ENCODE assay signal across 8 cellular contexts in the genomic region with DNA sequence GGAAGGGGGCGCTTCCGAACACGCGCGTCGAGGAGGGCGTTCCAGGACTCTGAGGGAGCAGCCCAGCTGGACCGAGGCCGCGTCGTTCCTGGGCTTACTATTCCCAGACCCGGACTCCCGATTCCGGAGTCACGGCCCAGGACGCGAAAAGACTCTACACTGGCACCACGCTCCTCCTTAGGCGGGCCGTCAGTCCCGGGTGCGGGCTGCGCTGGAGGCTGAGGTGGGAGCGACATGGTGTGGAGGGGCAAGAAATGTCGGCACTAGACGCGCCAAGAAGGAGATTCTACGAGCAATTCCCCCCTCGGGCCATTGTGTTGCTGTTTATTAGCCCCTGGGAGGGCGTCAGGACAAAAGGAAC. TPM values are rescaled to one million over a fixed set of nuclear protein-coding genes. Genes with fewer than 3 reads are reported as not detected.
DNase-seq lines count a peak whose midpoint lies in the region; ATAC-seq, FAIRE-seq and TF ChIP-seq lines count a peak whose summit lies in the region.

No MANE protein-coding gene starts in this region.

- peak overlapping the region; percentile 88 for H3K4me3 Mint-ChIP-seq in activated naive CD8-positive, alpha-beta T cell treated with anti-CD3 and anti-CD28 coated beads, Interleukin-2, amount 10 ng/mL, durations not matched to agents 7 days and 5 days

- H3K27me3 Mint-ChIP-seq in activated naive CD8-positive, alpha-beta T cell treated with anti-CD3 and anti-CD28 coated beads, Interleukin-2, amount 10 ng/mL, durations not matched to agents 7 days and 5 days, result peaks cover 27% of the 10 kb centered on the region

- peak; percentile 57 to 74 for ATAC-seq in A549
- ATAC-seq in GM19023 (IDR thresholded peaks at IDR 0.05; ENCODE audit: unreplicated experiment), result peak; percentile 26
- ATAC-seq in HG03159 (IDR thresholded peaks at IDR 0.05; ENCODE audit: unreplicated experiment), result peak; percentile 36
- peak; percentile 32 for ATAC-seq in activated naive CD8-positive, alpha-beta T cell treated with anti-CD3 and anti-CD28 coated beads, Interleukin-2, amount 10 ng/mL, durations not matched to agents 7 days and 5 days (ENCODE audit: low read depth)

- peak in 1 of 2 experiments; percentile 7 for DNase-seq in A549 (ENCODE audit: low read depth in 1 of 2, low spot score in 1 of 2)
- DNase-seq in activated naive CD8-positive, alpha-beta T cell treated with anti-CD3 and anti-CD28 coated beads, Interleukin-2, amount 10 ng/mL, durations not matched to agents 7 days and 5 days, result no peak
- DNase-seq in stimulated activated CD8-positive, alpha-beta memory T cell treated with anti-CD3 and anti-CD28 coated beads, Interleukin-7, amount 100 ng/mL, for 24 hours (ENCODE audit: low read depth), result peak; percentile 3
- DNase-seq in GOT3 (lab: John Stamatoyannopoulos, UW), result no peak
- no peak for DNase-seq in stimulated activated CD4-positive, alpha-beta T cell treated with anti-CD3 and anti-CD28 coated beads, Interleukin-4, amount 100 ng/mL, for 1 hour

- CTCF ChIA-PET in A549 (lab: Yijun Ruan, JAX), result no interaction called here

- peaks cover 11% of the 10 kb centered on the region for H3K4me1 Mint-ChIP-seq in activated naive CD8-positive, alpha-beta T cell treated with anti-CD3 and anti-CD28 coated beads, Interleukin-2, amount 10 ng/mL, durations not matched to agents 7 days and 5 days

- no peaks in the 10 kb centered on the region for H3K9me3 Mint-ChIP-seq in activated naive CD8-positive, alpha-beta T cell treated with anti-CD3 and anti-CD28 coated beads, Interleukin-2, amount 10 ng/mL, durations not matched to agents 7 days and 5 days

- FAIRE-seq in A549 (lab: Jason Lieb, UNC), result no peak

- H3K27ac ChIP-seq in A549, result no peak overlapping the region

- TF ChIP-seq RAD21 in A549 (conservative IDR thresholded peaks at IDR 0.05 in 1 of 2, IDR thresholded peaks at IDR 0.05 in 1 of 2), result no peak

- TF ChIP-seq EP300 in A549 (IDR thresholded peaks at IDR 0.05), result no peak

- POLR2A ChIA-PET in A549 (lab: Yijun Ruan, JAX), result interaction anchor here (1.1 kb wide), 1 partner anchor 308 kb away, joined by 5 read pairs; no protein-coding TSS in a partner anchor
- POLR2A ChIA-PET in activated naive CD8-positive, alpha-beta T cell treated with anti-CD3 and anti-CD28 coated beads, Interleukin-2, amount 10 ng/mL, durations not matched to agents 7 days and 5 days (lab: Charles Lee), result interaction anchor here (0.6 to 2.2 kb wide), 2 partner anchors 27 to 35 kb away, joined by 3 to 13 read pairs; a partner anchor contains a TSS

- TF ChIP-seq POLR2A in A549 (IDR thresholded peaks at IDR 0.05; ENCODE audit: low read length), result no peak

- H3K27ac Mint-ChIP-seq in activated naive CD8-positive, alpha-beta T cell treated with anti-CD3 and anti-CD28 coated beads, Interleukin-2, amount 10 ng/mL, durations not matched to agents 7 days and 5 days, result no peak overlapping the region

- H3K36me3 Mint-ChIP-seq in activated naive CD8-positive, alpha-beta T cell treated with anti-CD3 and anti-CD28 coated beads, Interleukin-2, amount 10 ng/mL, durations not matched to agents 7 days and 5 days, result no peaks in the 10 kb centered on the region

- no peak for TF ChIP-seq CTCF in A549 (IDR thresholded peaks at IDR 0.05)

- 17% methylated on average over 26 of the region's 30 CpGs for WGBS in A549 (ENCODE audit: missing lambda C conversion rate)

- 0 out of 3 replicates have a peak, but pooled peaks cover 5% of the 10 kb centered on the region for H3K4me1 ChIP-seq in A549

- H3K9me3 ChIP-seq in A549, result no peaks in the 10 kb centered on the region

- peak overlapping the region; percentile 97 for H3K4me2 ChIP-seq in A549

- peak overlapping the region; percentile 77 for H3K4me3 ChIP-seq in A549
- H3K4me3 ChIP-seq in iPS-11a (ENCODE audit: low read depth, low read length), result peak overlapping the region; percentile 69

TF ChIP-seq in A549, 52 proteins besides CTCF, POLR2A, EP300 and RAD21:
- TF ChIP-seq HEYL (CRISPR knock-in tag; IDR thresholded peaks at IDR 0.05) (no peak), CBX8 (IDR thresholded peaks at IDR 0.05) (0 out of 2 replicates have a peak, but pooled peaks have one; percentile 29), MYC (IDR thresholded peaks at IDR 0.05; ENCODE audit: borderline replicate concordance, low read length) (no peak)

RNA-seq across cellular contexts. Expression of a gene that starts 0.6 kb away (rescaled TPM):
- not detected in 2 replicates for polyA plus RNA-seq in A549 (2011; rRNA removed)
- polyA plus RNA-seq in A549 (2012; cell fraction: cytosol; rRNA removed), result not detected in 2 replicates
- 0.07 TPM in 1 of 2 replicates, not detected in the other for polyA plus RNA-seq in A549 (2012; cell fraction: nucleus; rRNA removed)
- not detected in 3 replicates for polyA plus RNA-seq in A549 (2017; fragmentation: RNase III; extraction: RNeasy Plus Mini Kit Qiagen cat#74134 plus additional on column Dnase treatment)
- polyA minus RNA-seq in A549 (2011; rRNA and poly(A)+ RNA removed), result not detected in 2 replicates
- total RNA-seq in activated naive CD8-positive, alpha-beta T cell treated with anti-CD3 and anti-CD28 coated beads, Interleukin-2, amount 10 ng/mL, durations not matched to agents 7 days and 5 days, result under 1 TPM; 0.08 to 0.43 TPM

RNA-seq across cellular contexts. Expression of a gene that starts 26.9 kb away (rescaled TPM):
- polyA plus RNA-seq in A549 (2011; rRNA removed) (0.05 and 0.13 TPM in 2 replicates), A549 (2017; fragmentation: RNase III; extraction: RNeasy Plus Mini Kit Qiagen cat#74134 plus additional on column Dnase treatment) (0.07 to 0.09 TPM in 2 of 3 replicates, not detected in the other)
- polyA plus RNA-seq in A549 (2012; cell fraction: cytosol; rRNA removed), result not detected in 2 replicates
- not detected in 2 replicates for polyA plus RNA-seq in A549 (2012; cell fraction: nucleus; rRNA removed)
- not detected in 2 replicates for polyA minus RNA-seq in A549 (2011; rRNA and poly(A)+ RNA removed)
- total RNA-seq in activated naive CD8-positive, alpha-beta T cell treated with anti-CD3 and anti-CD28 coated beads, Interleukin-2, amount 10 ng/mL, durations not matched to agents 7 days and 5 days, result 10 to 100 TPM; 30.8 to 35.0 TPM
